ENCODE assay signal across 1 cellular context in the genomic region with DNA sequence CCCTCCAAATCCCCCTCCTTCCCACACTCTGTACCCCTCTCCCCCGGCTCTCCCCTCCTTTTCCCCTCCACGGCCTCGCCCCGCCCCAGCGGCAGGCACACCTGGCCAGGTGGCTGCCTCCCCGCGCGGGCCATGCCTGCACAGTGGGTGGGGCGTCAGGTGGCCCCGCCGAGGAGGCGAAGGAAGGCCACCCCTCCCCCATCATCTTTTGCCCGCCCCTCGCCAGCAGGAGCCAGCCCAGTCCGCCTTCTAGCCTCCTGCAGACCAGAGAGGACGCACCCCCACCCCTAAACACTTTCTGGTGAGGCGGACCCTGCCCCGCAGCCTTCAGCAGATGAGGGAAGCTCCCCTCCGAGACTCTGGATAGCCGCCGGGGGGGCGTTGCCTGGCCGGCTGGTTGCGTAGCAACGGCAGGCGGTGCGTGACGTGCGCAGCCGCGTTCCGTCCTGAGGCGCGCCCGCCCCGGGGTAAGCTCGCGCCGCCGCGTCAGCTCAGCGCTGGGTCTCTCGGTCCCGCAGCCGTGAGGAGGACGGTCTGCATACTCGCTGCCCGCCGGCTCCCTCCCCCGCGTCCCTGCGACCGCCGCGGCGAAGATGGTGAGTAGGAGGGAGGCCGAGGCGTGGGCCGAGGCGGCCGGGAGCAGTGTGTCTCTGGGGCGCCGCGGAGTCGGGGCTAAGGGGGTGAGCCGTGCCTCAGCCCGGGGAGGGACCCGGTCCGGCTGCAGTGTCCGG.
TF ChIP-seq lines count a peak whose summit lies in the region.

Gene DSTN (plus strand): TSS at position 460 of the 731 bp plus-strand sequence. CDS start 134 bp downstream, at position 594.

TF ChIP-seq in HepG2, 621 proteins besides CTCF, POLR2A, EP300 and RAD21 (continued from another document and continues in another):
- TF ChIP-seq HIC2 (CRISPR knock-in tag; IDR thresholded peaks at IDR 0.05; ENCODE audit: low read depth) (peak; percentile 83), MIXL1 (CRISPR knock-in tag; IDR thresholded peaks at IDR 0.05) (no peak), ZNF264 (CRISPR knock-in tag; IDR thresholded peaks at IDR 0.05) (no peak), ZNF777 (CRISPR knock-in tag; IDR thresholded peaks at IDR 0.05) (peak; percentile 57; the same call in 1 of the 2 replicates), ZNF549 (CRISPR knock-in tag; IDR thresholded peaks at IDR 0.05) (no peak), KDM5B (CRISPR knock-in tag; IDR thresholded peaks at IDR 0.05; ENCODE audit: borderline replicate concordance) (peak; percentile 93), GFI1 (CRISPR knock-in tag; IDR thresholded peaks at IDR 0.05; ENCODE audit: borderline replicate concordance) (no peak), HOXA5 (CRISPR knock-in tag; IDR thresholded peaks at IDR 0.05) (no peak), ZNF768 (CRISPR knock-in tag; IDR thresholded peaks at IDR 0.05) (no peak), CBFB (CRISPR knock-in tag; IDR thresholded peaks at IDR 0.05) (peak; percentile 67), SALL1 (CRISPR knock-in tag; IDR thresholded peaks at IDR 0.05) (peak; percentile 80; the same call in 1 of the 2 replicates), REXO4 (CRISPR knock-in tag; IDR thresholded peaks at IDR 0.05; ENCODE audit: borderline replicate concordance) (no peak), NR3C1 (CRISPR knock-in tag; IDR thresholded peaks at IDR 0.05) (peak; percentile 87; the same call in 1 of the 2 replicates), ZNF251 (CRISPR knock-in tag; IDR thresholded peaks at IDR 0.05) (no peak), FIP1L1 (IDR thresholded peaks at IDR 0.05; ENCODE audit: borderline replicate concordance, insufficient read depth, low read depth, low read length) (0 out of 2 replicates have a peak, but pooled peaks have one; percentile 75), NR2F1 (CRISPR knock-in tag; IDR thresholded peaks at IDR 0.05) (no peak), HNRNPUL1 (IDR thresholded peaks at IDR 0.05; ENCODE audit: low read depth, low read length) (peak; percentile 28; the same call in 1 of the 2 replicates), ZNF576 (CRISPR knock-in tag; IDR thresholded peaks at IDR 0.05) (0 out of 2 replicates have a peak, but pooled peaks have one; percentile 2), KMT2B (CRISPR knock-in tag; IDR thresholded peaks at IDR 0.05) (peak; percentile 76; the same call in 1 of the 2 replicates), ZKSCAN1 (IDR thresholded peaks at IDR 0.05; ENCODE audit: low read length) (no peak), CSRNP2 (CRISPR knock-in tag; conservative IDR thresholded peaks at IDR 0.05; ENCODE audit: low read depth) (no peak), FOSL1 (CRISPR knock-in tag; IDR thresholded peaks at IDR 0.05; ENCODE audit: borderline replicate concordance) (peak; percentile 13; the same call in 1 of the 2 replicates), NR2C2 (CRISPR knock-in tag; IDR thresholded peaks at IDR 0.05; ENCODE audit: borderline replicate concordance) (no peak), ZNF3 (CRISPR knock-in tag; IDR thresholded peaks at IDR 0.05) (no peak), ZNF280D (CRISPR knock-in tag; IDR thresholded peaks at IDR 0.05) (no peak), ZNF644 (CRISPR knock-in tag; IDR thresholded peaks at IDR 0.05; ENCODE audit: low read depth) (0 out of 2 replicates have a peak, but pooled peaks have one; percentile 28), CBX5 (CRISPR knock-in tag; IDR thresholded peaks at IDR 0.05; ENCODE audit: borderline replicate concordance) (no peak), HMG20B (CRISPR knock-in tag; conservative IDR thresholded peaks at IDR 0.05) (0 out of 2 replicates have a peak, but pooled peaks have one; percentile 39), RXRA (CRISPR knock-in tag; IDR thresholded peaks at IDR 0.05) (0 out of 2 replicates have a peak, but pooled peaks have one; percentile 8), PBX2 (CRISPR knock-in tag; IDR thresholded peaks at IDR 0.05) (no peak), ZNF883 (CRISPR knock-in tag; IDR thresholded peaks at IDR 0.05; ENCODE audit: not compliant biosample characterization) (no peak), POLR2AphosphoS5 (IDR thresholded peaks at IDR 0.05; ENCODE audit: low read depth, low read length) (peak; percentile 72), NFE2L1 (CRISPR knock-in tag; IDR thresholded peaks at IDR 0.05; ENCODE audit: borderline replicate concordance) (peak; percentile 79; the same call in 1 of the 2 replicates), FOXC1 (CRISPR knock-in tag; IDR thresholded peaks at IDR 0.05; ENCODE audit: borderline replicate concordance) (no peak), ZNF672 (CRISPR knock-in tag; IDR thresholded peaks at IDR 0.05) (0 out of 2 replicates have a peak, but pooled peaks have one; percentile 35), ATM (IDR thresholded peaks at IDR 0.05; ENCODE audit: borderline replicate concordance) (no peak), FOXK2 (IDR thresholded peaks at IDR 0.05) (no peak), FOXA1 (IDR thresholded peaks at IDR 0.05) (no peak), FOXA1 (CRISPR knock-in tag; IDR thresholded peaks at IDR 0.05) (no peak; the same call in 1 of the 2 replicates), ZSCAN25 (CRISPR knock-in tag; IDR thresholded peaks at IDR 0.05) (no peak)
- TF ChIP-seq, protein P1, sequence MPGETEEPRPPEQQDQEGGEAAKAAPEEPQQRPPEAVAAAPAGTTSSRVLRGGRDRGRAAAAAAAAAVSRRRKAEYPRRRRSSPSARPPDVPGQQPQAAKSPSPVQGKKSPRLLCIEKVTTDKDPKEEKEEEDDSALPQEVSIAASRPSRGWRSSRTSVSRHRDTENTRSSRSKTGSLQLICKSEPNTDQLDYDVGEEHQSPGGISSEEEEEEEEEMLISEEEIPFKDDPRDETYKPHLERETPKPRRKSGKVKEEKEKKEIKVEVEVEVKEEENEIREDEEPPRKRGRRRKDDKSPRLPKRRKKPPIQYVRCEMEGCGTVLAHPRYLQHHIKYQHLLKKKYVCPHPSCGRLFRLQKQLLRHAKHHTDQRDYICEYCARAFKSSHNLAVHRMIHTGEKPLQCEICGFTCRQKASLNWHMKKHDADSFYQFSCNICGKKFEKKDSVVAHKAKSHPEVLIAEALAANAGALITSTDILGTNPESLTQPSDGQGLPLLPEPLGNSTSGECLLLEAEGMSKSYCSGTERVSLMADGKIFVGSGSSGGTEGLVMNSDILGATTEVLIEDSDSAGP (CRISPR knock-in tag; IDR thresholded peaks at IDR 0.05; ENCODE audit: borderline replicate concordance): peak; percentile 96
- TF ChIP-seq, protein P2, sequence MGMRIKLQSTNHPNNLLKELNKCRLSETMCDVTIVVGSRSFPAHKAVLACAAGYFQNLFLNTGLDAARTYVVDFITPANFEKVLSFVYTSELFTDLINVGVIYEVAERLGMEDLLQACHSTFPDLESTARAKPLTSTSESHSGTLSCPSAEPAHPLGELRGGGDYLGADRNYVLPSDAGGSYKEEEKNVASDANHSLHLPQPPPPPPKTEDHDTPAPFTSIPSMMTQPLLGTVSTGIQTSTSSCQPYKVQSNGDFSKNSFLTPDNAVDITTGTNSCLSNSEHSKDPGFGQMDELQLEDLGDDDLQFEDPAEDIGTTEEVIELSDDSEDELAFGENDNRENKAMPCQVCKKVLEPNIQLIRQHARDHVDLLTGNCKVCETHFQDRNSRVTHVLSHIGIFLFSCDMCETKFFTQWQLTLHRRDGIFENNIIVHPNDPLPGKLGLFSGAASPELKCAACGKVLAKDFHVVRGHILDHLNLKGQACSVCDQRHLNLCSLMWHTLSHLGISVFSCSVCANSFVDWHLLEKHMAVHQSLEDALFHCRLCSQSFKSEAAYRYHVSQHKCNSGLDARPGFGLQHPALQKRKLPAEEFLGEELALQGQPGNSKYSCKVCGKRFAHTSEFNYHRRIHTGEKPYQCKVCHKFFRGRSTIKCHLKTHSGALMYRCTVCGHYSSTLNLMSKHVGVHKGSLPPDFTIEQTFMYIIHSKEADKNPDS (CRISPR knock-in tag; IDR thresholded peaks at IDR 0.05): no peak; the same call in 1 of the 2 replicates
- TF ChIP-seq, protein P3, sequence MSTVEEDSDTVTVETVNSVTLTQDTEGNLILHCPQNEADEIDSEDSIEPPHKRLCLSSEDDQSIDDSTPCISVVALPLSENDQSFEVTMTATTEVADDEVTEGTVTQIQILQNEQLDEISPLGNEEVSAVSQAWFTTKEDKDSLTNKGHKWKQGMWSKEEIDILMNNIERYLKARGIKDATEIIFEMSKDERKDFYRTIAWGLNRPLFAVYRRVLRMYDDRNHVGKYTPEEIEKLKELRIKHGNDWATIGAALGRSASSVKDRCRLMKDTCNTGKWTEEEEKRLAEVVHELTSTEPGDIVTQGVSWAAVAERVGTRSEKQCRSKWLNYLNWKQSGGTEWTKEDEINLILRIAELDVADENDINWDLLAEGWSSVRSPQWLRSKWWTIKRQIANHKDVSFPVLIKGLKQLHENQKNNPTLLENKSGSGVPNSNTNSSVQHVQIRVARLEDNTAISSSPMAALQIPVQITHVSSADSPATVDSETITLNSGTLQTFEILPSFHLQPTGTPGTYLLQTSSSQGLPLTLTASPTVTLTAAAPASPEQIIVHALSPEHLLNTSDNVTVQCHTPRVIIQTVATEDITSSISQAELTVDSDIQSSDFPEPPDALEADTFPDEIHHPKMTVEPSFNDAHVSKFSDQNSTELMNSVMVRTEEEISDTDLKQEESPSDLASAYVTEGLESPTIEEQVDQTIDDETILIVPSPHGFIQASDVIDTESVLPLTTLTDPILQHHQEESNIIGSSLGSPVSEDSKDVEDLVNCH (CRISPR knock-in tag; IDR thresholded peaks at IDR 0.05): no peak
- TF ChIP-seq, protein P4, sequence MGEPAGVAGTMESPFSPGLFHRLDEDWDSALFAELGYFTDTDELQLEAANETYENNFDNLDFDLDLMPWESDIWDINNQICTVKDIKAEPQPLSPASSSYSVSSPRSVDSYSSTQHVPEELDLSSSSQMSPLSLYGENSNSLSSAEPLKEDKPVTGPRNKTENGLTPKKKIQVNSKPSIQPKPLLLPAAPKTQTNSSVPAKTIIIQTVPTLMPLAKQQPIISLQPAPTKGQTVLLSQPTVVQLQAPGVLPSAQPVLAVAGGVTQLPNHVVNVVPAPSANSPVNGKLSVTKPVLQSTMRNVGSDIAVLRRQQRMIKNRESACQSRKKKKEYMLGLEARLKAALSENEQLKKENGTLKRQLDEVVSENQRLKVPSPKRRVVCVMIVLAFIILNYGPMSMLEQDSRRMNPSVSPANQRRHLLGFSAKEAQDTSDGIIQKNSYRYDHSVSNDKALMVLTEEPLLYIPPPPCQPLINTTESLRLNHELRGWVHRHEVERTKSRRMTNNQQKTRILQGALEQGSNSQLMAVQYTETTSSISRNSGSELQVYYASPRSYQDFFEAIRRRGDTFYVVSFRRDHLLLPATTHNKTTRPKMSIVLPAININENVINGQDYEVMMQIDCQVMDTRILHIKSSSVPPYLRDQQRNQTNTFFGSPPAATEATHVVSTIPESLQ (CRISPR knock-in tag; conservative IDR thresholded peaks at IDR 0.05): peak; percentile 13; the same call in 1 of the 2 replicates
